1 cellular context compared by ENCODE assay signal in the genomic region with DNA sequence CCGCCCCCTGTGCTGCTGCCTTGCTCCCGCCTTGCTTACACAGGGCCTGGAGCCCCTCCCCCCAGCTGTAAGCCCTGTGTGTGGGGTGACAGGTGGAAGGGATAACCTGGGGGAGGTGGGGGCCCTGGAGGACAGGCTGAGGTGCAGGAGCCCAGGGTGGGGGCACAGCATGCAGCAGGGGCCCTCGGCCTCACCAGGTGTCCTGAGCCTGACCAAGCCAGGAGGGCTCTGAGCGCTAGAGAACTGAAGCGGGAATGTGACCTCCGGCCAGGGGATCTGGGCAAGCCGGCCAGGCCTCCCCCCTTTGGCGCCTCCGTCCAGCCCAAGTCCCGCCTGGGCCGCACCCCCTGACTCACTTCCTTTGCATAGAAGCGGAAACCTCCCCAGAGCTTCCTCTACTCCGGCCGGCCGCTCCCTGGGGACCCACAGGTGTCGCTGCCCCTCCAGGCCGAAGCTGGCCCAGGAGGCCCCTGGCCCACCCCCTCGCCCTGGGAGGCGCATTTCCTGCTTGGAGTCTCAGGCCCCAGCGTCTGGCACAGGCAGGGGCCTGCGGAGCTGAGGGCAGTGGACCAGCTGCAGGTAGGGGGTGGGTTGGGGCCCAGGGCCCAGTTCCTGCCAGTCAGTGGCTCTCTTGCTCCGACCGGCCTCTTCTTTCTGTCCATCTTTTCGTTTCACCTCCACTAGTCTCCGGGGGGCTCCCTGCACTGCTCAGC.
TF ChIP-seq lines count a peak whose summit lies in the region.

TOR4A (plus strand) TSS at position 398 of the 713 bp plus-strand sequence. CDS start 964 bp downstream, outside the sequence.

TF ChIP-seq in K562, 482 proteins besides CTCF, POLR2A, EP300 and RAD21 (continued from another document and continues in another):
- TF ChIP-seq COPS2 (conservative IDR thresholded peaks at IDR 0.05), result no peak
- TF ChIP-seq ELF1 (tag; IDR thresholded peaks at IDR 0.05), result peak; percentile 75
- TF ChIP-seq ETV5 (CRISPR knock-in tag; IDR thresholded peaks at IDR 0.05; ENCODE audit: low read depth), result peak; percentile 90
- TF ChIP-seq SMARCE1 (IDR thresholded peaks at IDR 0.05), result peak; percentile 62; the same call in 1 of the 2 replicates
- 0 out of 2 replicates have a peak, but pooled peaks have one; percentile 71 for TF ChIP-seq TGIF2 (CRISPR knock-in tag; IDR thresholded peaks at IDR 0.05)
- peak; percentile 9; the same call in 1 of the 2 replicates for TF ChIP-seq CBX5 (IDR thresholded peaks at IDR 0.05; ENCODE audit: borderline replicate concordance, low read depth)
- peak; percentile 70; the same call in 1 of the 2 replicates for TF ChIP-seq NKRF (IDR thresholded peaks at IDR 0.05; ENCODE audit: borderline replicate concordance)
- TF ChIP-seq SAFB (IDR thresholded peaks at IDR 0.05; ENCODE audit: borderline replicate concordance, low read depth, low read length), result no peak
- no peak for TF ChIP-seq GTF2E2 (tag; IDR thresholded peaks at IDR 0.05)
- no peak for TF ChIP-seq MIER1 (IDR thresholded peaks at IDR 0.05; ENCODE audit: low read depth)
- no peak for TF ChIP-seq CHD4 (IDR thresholded peaks at IDR 0.05; ENCODE audit: insufficient read depth, insufficient replicate concordance, low read depth, low read length, poor library complexity, severe bottlenecking)
- TF ChIP-seq TCF3 (CRISPR knock-in tag; IDR thresholded peaks at IDR 0.05), result no peak; the same call in 1 of the 2 replicates
- TF ChIP-seq CREBBP (IDR thresholded peaks at IDR 0.05; ENCODE audit: low read depth, low read length), result no peak
- peak; percentile 91 for TF ChIP-seq FOSL1 (tag; conservative IDR thresholded peaks at IDR 0.05)
- peak; percentile 64; the same call in 1 of the 2 replicates for TF ChIP-seq HDAC2 (IDR thresholded peaks at IDR 0.05)
- no peak for TF ChIP-seq TAF7 (tag; IDR thresholded peaks at IDR 0.05)
- TF ChIP-seq NCOA6 (IDR thresholded peaks at IDR 0.05), result no peak
- TF ChIP-seq MCM2 (IDR thresholded peaks at IDR 0.05; ENCODE audit: low read depth), result no peak
- TF ChIP-seq ADNP (tag; IDR thresholded peaks at IDR 0.05), result no peak
- peak; percentile 84 for TF ChIP-seq ETV1 (tag; conservative IDR thresholded peaks at IDR 0.05; ENCODE audit: low read depth)
- no peak for TF ChIP-seq ZNF589 (CRISPR knock-in tag; IDR thresholded peaks at IDR 0.05; ENCODE audit: low read depth)
- TF ChIP-seq ARID1B (IDR thresholded peaks at IDR 0.05), result peak; percentile 35; the same call in 1 of the 2 replicates
- peak; percentile 69; the same call in 1 of the 2 replicates for TF ChIP-seq CTBP1 (IDR thresholded peaks at IDR 0.05; ENCODE audit: borderline replicate concordance)
- TF ChIP-seq SRSF3 (IDR thresholded peaks at IDR 0.05; ENCODE audit: insufficient read depth, low read length), result no peak
- TF ChIP-seq TOE1 (IDR thresholded peaks at IDR 0.05; ENCODE audit: borderline replicate concordance), result 0 out of 2 replicates have a peak, but pooled peaks have one; percentile 52
- no peak for TF ChIP-seq TOE1 (CRISPR knock-in tag; IDR thresholded peaks at IDR 0.05; ENCODE audit: borderline replicate concordance, low read depth)
- TF ChIP-seq THAP12 (CRISPR knock-in tag; IDR thresholded peaks at IDR 0.05), result peak; percentile 41; the same call in 1 of the 2 replicates
- no peak for TF ChIP-seq ZNF239 (CRISPR knock-in tag; IDR thresholded peaks at IDR 0.05)
- no peak for TF ChIP-seq ZNF134 (CRISPR knock-in tag; conservative IDR thresholded peaks at IDR 0.05)
- no peak for TF ChIP-seq SRSF1 (IDR thresholded peaks at IDR 0.05; ENCODE audit: low read depth, low read length)
- no peak for TF ChIP-seq ILK (tag; IDR thresholded peaks at IDR 0.05; ENCODE audit: borderline replicate concordance, low read depth)
- no peak; the same call in 1 of the 2 replicates for TF ChIP-seq STAG1 (CRISPR knock-in tag; IDR thresholded peaks at IDR 0.05; ENCODE audit: borderline replicate concordance)
- no peak for TF ChIP-seq PTTG1 (tag; IDR thresholded peaks at IDR 0.05; ENCODE audit: low read depth)
- TF ChIP-seq AFF4 (CRISPR knock-in tag; IDR thresholded peaks at IDR 0.05), result peak; percentile 51; the same call in 1 of the 2 replicates
- TF ChIP-seq RCOR1 (IDR thresholded peaks at IDR 0.05; ENCODE audit: borderline replicate concordance in 1 of 2, low read depth in 2 of 2, low read length in 2 of 2), result peak in 1 of 2 experiments; percentile 65; a peak in 1 of 4 replicates
- no peak; the same call in 1 of the 2 replicates for TF ChIP-seq ZNF311 (CRISPR knock-in tag; IDR thresholded peaks at IDR 0.05)
- TF ChIP-seq ZBTB7A (IDR thresholded peaks at IDR 0.05; ENCODE audit: borderline replicate concordance, control insufficient read depth, low read depth, low read length), result peak; percentile 95
- TF ChIP-seq HDGF (IDR thresholded peaks at IDR 0.05), result no peak
- no peak for TF ChIP-seq TCFL5 (CRISPR knock-in tag; conservative IDR thresholded peaks at IDR 0.05)
- no peak for TF ChIP-seq ZNF408 (CRISPR knock-in tag; IDR thresholded peaks at IDR 0.05; ENCODE audit: low read depth)
- no peak for TF ChIP-seq ZNF76 (CRISPR knock-in tag; IDR thresholded peaks at IDR 0.05; ENCODE audit: borderline replicate concordance)
- TF ChIP-seq POLR2G (IDR thresholded peaks at IDR 0.05; ENCODE audit: low read depth, low read length), result peak; percentile 94
- TF ChIP-seq, protein P1, sequence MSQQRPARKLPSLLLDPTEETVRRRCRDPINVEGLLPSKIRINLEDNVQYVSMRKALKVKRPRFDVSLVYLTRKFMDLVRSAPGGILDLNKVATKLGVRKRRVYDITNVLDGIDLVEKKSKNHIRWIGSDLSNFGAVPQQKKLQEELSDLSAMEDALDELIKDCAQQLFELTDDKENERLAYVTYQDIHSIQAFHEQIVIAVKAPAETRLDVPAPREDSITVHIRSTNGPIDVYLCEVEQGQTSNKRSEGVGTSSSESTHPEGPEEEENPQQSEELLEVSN (IDR thresholded peaks at IDR 0.05; ENCODE audit: borderline replicate concordance in 1 of 2, extremely low read depth in 1 of 2, insufficient read depth in 1 of 2, insufficient read length in 1 of 2, low read depth in 1 of 2, low read length in 1 of 2, poor library complexity in 1 of 2, severe bottlenecking in 1 of 2), result peak; percentile 57 to 85
- TF ChIP-seq, protein P2, sequence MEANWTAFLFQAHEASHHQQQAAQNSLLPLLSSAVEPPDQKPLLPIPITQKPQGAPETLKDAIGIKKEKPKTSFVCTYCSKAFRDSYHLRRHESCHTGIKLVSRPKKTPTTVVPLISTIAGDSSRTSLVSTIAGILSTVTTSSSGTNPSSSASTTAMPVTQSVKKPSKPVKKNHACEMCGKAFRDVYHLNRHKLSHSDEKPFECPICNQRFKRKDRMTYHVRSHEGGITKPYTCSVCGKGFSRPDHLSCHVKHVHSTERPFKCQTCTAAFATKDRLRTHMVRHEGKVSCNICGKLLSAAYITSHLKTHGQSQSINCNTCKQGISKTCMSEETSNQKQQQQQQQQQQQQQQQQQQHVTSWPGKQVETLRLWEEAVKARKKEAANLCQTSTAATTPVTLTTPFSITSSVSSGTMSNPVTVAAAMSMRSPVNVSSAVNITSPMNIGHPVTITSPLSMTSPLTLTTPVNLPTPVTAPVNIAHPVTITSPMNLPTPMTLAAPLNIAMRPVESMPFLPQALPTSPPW (CRISPR knock-in tag; IDR thresholded peaks at IDR 0.05), result peak; percentile 91
- no peak for TF ChIP-seq IFI16 (CRISPR knock-in tag; IDR thresholded peaks at IDR 0.05)
- no peak for TF ChIP-seq IRF9 (tag; IDR thresholded peaks at IDR 0.05)
- TF ChIP-seq NFRKB (IDR thresholded peaks at IDR 0.05; ENCODE audit: low read depth), result peak; percentile 54; the same call in 1 of the 2 replicates
- no peak for TF ChIP-seq ZNF764 (CRISPR knock-in tag; IDR thresholded peaks at IDR 0.05; ENCODE audit: low read depth)
- TF ChIP-seq GABPB2 (CRISPR knock-in tag; conservative IDR thresholded peaks at IDR 0.05), result no peak
- no peak for TF ChIP-seq MAFG (tag; conservative IDR thresholded peaks at IDR 0.05)
- TF ChIP-seq, protein P3, sequence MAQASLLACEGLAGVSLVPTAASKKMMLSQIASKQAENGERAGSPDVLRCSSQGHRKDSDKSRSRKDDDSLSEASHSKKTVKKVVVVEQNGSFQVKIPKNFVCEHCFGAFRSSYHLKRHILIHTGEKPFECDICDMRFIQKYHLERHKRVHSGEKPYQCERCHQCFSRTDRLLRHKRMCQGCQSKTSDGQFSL (CRISPR knock-in tag; IDR thresholded peaks at IDR 0.05), result peak; percentile 64; the same call in 1 of the 2 replicates
- TF ChIP-seq, protein P3 (tag; IDR thresholded peaks at IDR 0.05), result peak in 1 of 2 experiments; percentile 78; a peak in 2 of 4 replicates
